8 cellular contexts compared by ENCODE assay signal in the genomic region with DNA sequence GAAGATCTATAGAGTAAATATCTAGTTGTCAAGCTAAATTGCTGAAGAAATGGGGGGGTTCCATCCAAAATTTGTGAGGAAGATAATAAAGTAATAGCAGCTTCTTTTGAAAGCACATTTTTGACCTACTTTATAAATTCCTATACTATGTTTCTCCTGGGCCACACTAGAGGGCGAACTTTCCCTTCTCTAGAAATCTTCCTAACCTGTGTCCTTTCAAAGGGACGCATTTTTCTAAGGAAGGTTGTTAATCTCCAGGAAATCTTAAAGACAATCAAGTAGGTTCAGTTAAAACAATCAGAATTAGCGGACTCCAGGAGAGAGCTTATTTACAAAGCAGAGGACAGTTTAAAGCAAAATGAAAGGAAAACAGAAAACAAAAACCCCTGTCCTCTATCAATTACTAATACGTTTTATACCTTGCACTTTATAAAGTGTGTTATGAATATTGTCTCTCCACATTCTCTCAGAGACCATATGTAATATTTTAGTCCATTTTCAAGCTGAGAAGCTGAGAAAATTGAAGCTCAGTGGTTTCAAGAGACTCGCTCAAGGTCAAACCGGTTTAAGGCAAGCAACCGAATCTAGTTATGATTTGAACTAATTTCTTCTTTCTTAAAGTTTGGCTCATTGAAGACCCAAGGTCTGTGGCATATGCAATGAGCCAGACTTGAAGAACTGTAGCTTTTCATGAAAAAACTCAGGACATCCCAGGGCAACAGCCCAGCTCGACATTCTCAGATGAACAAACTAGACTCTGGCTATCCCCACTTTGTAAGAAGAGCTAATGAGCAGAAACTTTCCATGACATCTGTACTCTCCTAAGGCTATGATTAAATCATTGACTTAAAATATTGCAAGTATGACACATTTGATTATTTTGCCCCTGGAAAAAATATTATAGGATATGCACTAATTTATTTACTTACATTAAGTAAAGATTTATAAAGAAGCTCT.
DNase-seq lines count a peak whose midpoint lies in the region; ATAC-seq and TF ChIP-seq lines count a peak whose summit lies in the region.

No MANE protein-coding gene starts in this region.

- H3K27ac Mint-ChIP-seq in neural crest cell (ENCODE audit: unreplicated experiment), result no peak overlapping the region

- TF ChIP-seq CTCF in OCI-LY3 (IDR thresholded peaks at IDR 0.05; ENCODE audit: low read depth, low read length) (peak; percentile 69), neural crest cell (conservative IDR thresholded peaks at IDR 0.05) (peak; percentile 79)

- no peak overlapping the region for H3K27ac ChIP-seq in OCI-LY3 (ENCODE audit: low read length)
- H3K27ac ChIP-seq in aorta (ENCODE audit: low read depth in 1 of 2, low read length in 2 of 2), result no peak overlapping the region

- ATAC-seq in HG02970 (IDR thresholded peaks at IDR 0.05; ENCODE audit: low FRiP score, unreplicated experiment) (no peak), aorta (ENCODE audit: low FRiP score) (no peak), HG02884 (IDR thresholded peaks at IDR 0.05; ENCODE audit: unreplicated experiment) (no peak)

- H3K4me2 ChIP-seq in OCI-LY3 (ENCODE audit: low read length), result peak overlapping the region; percentile 81

- H3K36me3 ChIP-seq in OCI-LY3 (replicated peaks; ENCODE audit: low read depth, low read length) (no peaks in the 10 kb centered on the region), aorta (ENCODE audit: control insufficient read depth in 1 of 2, insufficient read depth in 2 of 2, low read length in 1 of 2) (no peaks in the 10 kb centered on the region)

- peaks cover 17% of the 10 kb centered on the region for H3K4me1 Mint-ChIP-seq in neural crest cell

- DNase-seq in DMS53 treated with DMSO at 0.1 percent for 48 hours (lab: John Stamatoyannopoulos, UW; ENCODE audit: unreplicated experiment) (peak; percentile 11), HT1080 (ENCODE audit: low read depth) (peak; percentile 17), epidermal melanocyte (ENCODE audit: insufficient read length, low spot score) (peak; percentile 57), neural crest cell (ENCODE audit: low read depth, low spot score) (peak; percentile 9), aorta (no peak)

- H3K9me3 ChIP-seq in OCI-LY3 (ENCODE audit: insufficient read depth, low read length) (no peaks in the 10 kb centered on the region), aorta (ENCODE audit: control insufficient read depth, low read length) (no peaks in the 10 kb centered on the region)

- H3K9me3 Mint-ChIP-seq in neural crest cell, result peaks cover 3% of the 10 kb centered on the region

- H3K4me3 Mint-ChIP-seq in neural crest cell, result no peak overlapping the region

- WGBS in aorta, 2 donors, result 24 to 31% methylated on average over 8 of the region's 8 CpGs

- H3K79me2 ChIP-seq in OCI-LY3 (ENCODE audit: low read length), result no peaks in the 10 kb centered on the region

- intact Hi-C loops in aorta (cut with DNase I), result no loop called here

- H3K4me3 ChIP-seq in OCI-LY3 (ENCODE audit: low read length) (peak overlapping the region; percentile 72), aorta (ENCODE audit: low read length in 2 of 2) (no peak overlapping the region)

- H3K9ac ChIP-seq in OCI-LY3 (ENCODE audit: low read length), result 0 out of 2 replicates have a peak overlapping the region, but pooled peaks have one; percentile 32

- no peaks in the 10 kb centered on the region for H4K20me1 ChIP-seq in OCI-LY3 (ENCODE audit: insufficient read depth, low read length)

- no peaks in the 10 kb centered on the region for H3K36me3 Mint-ChIP-seq in neural crest cell (ENCODE audit: low read depth)

- H3K27me3 ChIP-seq in OCI-LY3 (ENCODE audit: low read depth, low read length) (0 out of 2 replicates have a peak, but pooled peaks cover 3% of the 10 kb centered on the region), aorta (ENCODE audit: control insufficient read depth in 1 of 2, insufficient read depth in 2 of 2, low read length in 1 of 2) (no peaks in the 10 kb centered on the region)

- H3K4me1 ChIP-seq in OCI-LY3 (ENCODE audit: low read length), result peaks cover 6% of the 10 kb centered on the region
- H3K4me1 ChIP-seq in aorta (ENCODE audit: control insufficient read depth in 1 of 2, insufficient read depth in 2 of 2, low read length in 2 of 2), result no peaks in the 10 kb centered on the region

- peak overlapping the region; percentile 55; the same call in 1 of the 2 replicates for H2AFZ ChIP-seq in OCI-LY3 (ENCODE audit: low read depth, low read length)

- peaks cover 5% of the 10 kb centered on the region for H3K27me3 Mint-ChIP-seq in neural crest cell (ENCODE audit: low read depth)

Comparison
In these comparisons a context has a peak if more than half of its experiments do, and no peak if none do; other contexts are left out.
1. DNase-seq: peak in DMS53 treated with DMSO at 0.1 percent for 48 hours (single experiment), HT1080 (single experiment), epidermal melanocyte (single experiment) and neural crest cell (single experiment); none in aorta (0 of 2).